ENCODE assay signal across 14 cellular contexts in the genomic region with DNA sequence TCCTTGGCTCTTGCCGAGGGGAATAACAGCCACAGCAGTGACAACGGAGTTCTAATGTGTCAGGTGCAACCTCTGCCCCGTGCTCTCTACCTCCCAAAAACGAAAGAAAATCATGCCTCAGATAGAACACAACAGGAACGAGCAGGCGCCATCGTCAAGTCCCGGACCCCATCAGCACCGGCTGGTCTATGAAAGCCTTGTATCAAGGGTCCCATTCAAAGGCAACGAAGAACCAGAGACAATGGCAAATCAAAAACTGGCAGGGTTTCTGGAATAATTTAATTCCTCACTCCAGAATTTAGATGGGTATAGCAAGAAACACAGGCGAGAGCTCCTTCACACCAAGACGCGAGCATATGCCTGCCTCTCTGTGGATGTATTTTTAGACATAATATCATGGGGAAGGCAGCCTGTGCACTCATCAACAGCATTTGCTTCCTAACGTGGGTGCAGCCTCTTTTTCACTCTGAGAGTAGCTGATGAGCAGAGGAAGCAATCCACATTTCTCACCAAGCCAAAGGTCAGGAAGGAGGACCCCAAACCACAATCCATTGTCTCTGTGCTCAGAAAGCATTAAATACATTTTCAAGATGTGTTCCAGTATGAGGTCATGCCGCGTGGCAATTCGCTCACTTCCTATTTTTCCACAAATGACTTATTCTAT.
A peak's percentile ranks its signal among the peaks of the same experiment; 100 is the strongest.
DNase-seq lines count a peak whose midpoint lies in the region; ATAC-seq and TF ChIP-seq lines count a peak whose summit lies in the region.
"Had no signal": no experiment of that assay in that cellular context is flagged by ENCODE, and none has a peak within 500 bp of the region (broad histone marks: within the 10 kb centered on the region; RNA-seq: fewer than 3 reads in every experiment).

No MANE protein-coding gene starts in this region.

- intact Hi-C loops in ovary (cut with DNase I) = no loop called here

- H3K4me1 ChIP-seq in iPS-20b (ENCODE audit: insufficient read depth, low read length) (peaks cover 44% of the 10 kb centered on the region), ovary (ENCODE audit: insufficient read depth) (no peaks in the 10 kb centered on the region)

- H3K9me3 ChIP-seq in iPS-20b (ENCODE audit: insufficient read depth, low read depth, low read length) (no peaks in the 10 kb centered on the region), ovary (no peaks in the 10 kb centered on the region)
- H3K9me3 ChIP-seq: neutrophil had no signal

- H3K27me3 ChIP-seq in iPS-20b (ENCODE audit: insufficient read depth, low read length) (peaks cover 8% of the 10 kb centered on the region; the same call in 1 of the 2 replicates), ovary (no peaks in the 10 kb centered on the region)
- H3K27me3 ChIP-seq: neutrophil had no signal

- H3K4me3 ChIP-seq in iPS-20b (ENCODE audit: low read length) (peak overlapping the region; percentile 3; the same call in 1 of the 2 replicates), ovary (no peak overlapping the region)

- H3K36me3 ChIP-seq in iPS-20b (ENCODE audit: insufficient read depth, low read depth, low read length) (no peaks in the 10 kb centered on the region), ovary (no peaks in the 10 kb centered on the region)
- H3K36me3 ChIP-seq: neutrophil had no signal

- H3K27ac ChIP-seq in iPS-20b (ENCODE audit: low read length) (no peak overlapping the region), ovary (no peak overlapping the region)
- H3K27ac ChIP-seq: neutrophil had no signal

- H3K9ac ChIP-seq in iPS-20b (ENCODE audit: low read depth, low read length) = peak overlapping the region; percentile 27; the same call in 1 of the 2 replicates

- TF ChIP-seq CTCF in ovary (IDR thresholded peaks at IDR 0.05) = no peak

- DNase-seq in HS-5 (ENCODE audit: low read depth) (peak; percentile 5), cerebellar cortex (ENCODE audit: low spot score) (peak; percentile 1), renal cortical epithelial cell (ENCODE audit: low read depth) (peak; percentile 10), NCI-H128 (lab: John Stamatoyannopoulos, UW; ENCODE audit: unreplicated experiment) (no peak), ovary (no peak), NCI-H1105 treated with DMSO at 0.1 percent for 48 hours (lab: John Stamatoyannopoulos, UW) (no peak)
- DNase-seq: activated CD8-positive, alpha-beta memory T cell treated with anti-CD3 and anti-CD28 coated beads for 24 hours; activated naive CD4-positive, alpha-beta T cell treated with anti-CD3 and anti-CD28 coated beads for 36 hours; NCI-H526; stimulated activated CD4-positive, alpha-beta T cell treated with anti-CD3 and anti-CD28 coated beads, Interleukin-2, amount 100 ng/mL, for 48 hours had no signal

- 78 to 82% (median 80%) methylated on average over 17 of the region's 17 CpGs for WGBS in ovary, 3 donors

- no peak for TF ChIP-seq EP300 in ovary (IDR thresholded peaks at IDR 0.05)

- no peak for TF ChIP-seq POLR2A in ovary (IDR thresholded peaks at IDR 0.05)

- no peak for ATAC-seq in GM19463 (IDR thresholded peaks at IDR 0.05; ENCODE audit: unreplicated experiment)
- ATAC-seq: stimulated activated effector memory CD8-positive, alpha-beta T cell treated with anti-CD3 and anti-CD28 coated beads, Interleukin-12 subunit alpha, Interleukin-12 subunit beta, amount 100 ng/mL, for 72 hours had no signal

Comparison
In these comparisons a context has a peak if more than half of its experiments do, and no peak if none do; other contexts are left out.
1. DNase-seq: peak in HS-5 (single experiment), cerebellar cortex (single experiment) and renal cortical epithelial cell (single experiment); none in NCI-H128 (single experiment), ovary (0 of 5) and NCI-H1105 treated with DMSO at 0.1 percent for 48 hours (single experiment).